ENCODE assay signal across 13 cellular contexts in genomic region chr6:122049341-122049740, GRCh38.
DNase-seq lines count a peak whose midpoint lies in the region; ATAC-seq, FAIRE-seq and TF ChIP-seq lines count a peak whose summit lies in the region.
"Had no signal": no experiment of that assay in that cellular context is flagged by ENCODE, and none has a peak within 500 bp of the region (broad histone marks: within the 10 kb centered on the region; RNA-seq: fewer than 3 reads in every experiment).

No MANE protein-coding gene starts in this region.

- no peak overlapping the region for H3K56ac ChIP-seq in H1 (replicated peaks; ENCODE audit: insufficient read length, low read depth, low read length)

- POLR2A ChIA-PET in A673 (lab: Charles Lee; ENCODE audit: low non-redundant PET) (no interaction called here), H1 (lab: Charles Lee; ENCODE audit: partially characterized antibody) (no interaction called here)

- peaks cover 8% of the 10 kb centered on the region for H3K4me1 ChIP-seq in A673 (ENCODE audit: insufficient read depth, low read length, poor library complexity, severe bottlenecking)
- no peaks in the 10 kb centered on the region for H3K4me1 ChIP-seq in H1 (replicated peaks in 1 of 4; ENCODE audit: control insufficient read depth in 3 of 4, insufficient read depth in 4 of 4, low read length in 3 of 4)
- H3K4me1 ChIP-seq: A549 had no signal

- 59% methylated on average over 6 of the region's 6 CpGs; no CpG with 5 or more reads in 1 of the 2 experiments for whole genome bisulfite sequencing in H1 (ENCODE audit: extremely low coverage in 1 of 2, insufficient coverage in 1 of 2, insufficient read length in 1 of 2, insufficient replicate concordance in 2 of 2, low coverage in 1 of 2, low lambda C conversion rate in 2 of 2, missing lambda C conversion rate in 1 of 2), 2 experiments

- peak; percentile 64 for DNase-seq in A673 (ENCODE audit: low spot score)
- DNase-seq in MG63, result peak; percentile 50
- no peak for DNase-seq in H1 (ENCODE audit: low read depth in 1 of 2, low spot score in 2 of 2)
- DNase-seq in mesothelial cell of epicardium (ENCODE audit: low spot score in 2 of 2, unreplicated experiment in 2 of 2), result no peak
- DNase-seq in ACHN, result no peak
- DNase-seq: activated CD4-positive, alpha-beta T cell treated with anti-CD3 and anti-CD28 coated beads, Interleukin-2, amount 50 U/mL, for 48 hours; activated gamma-delta T cell; NCI-H1417 treated with DMSO at 0.1 percent for 48 hours had no signal

- no peaks in the 10 kb centered on the region for H3K36me3 Mint-ChIP-seq in mesothelial cell of epicardium

- no peak overlapping the region for H2AK5ac ChIP-seq in H1 (ENCODE audit: low read depth, low read length)

- H2BK15ac ChIP-seq in H1 (ENCODE audit: low read length), result no peak overlapping the region

- H4K20me1 ChIP-seq in H1 (replicated peaks in 1 of 2; ENCODE audit: control insufficient read depth in 1 of 2, insufficient read depth in 2 of 2, low read length in 2 of 2), result no peaks in the 10 kb centered on the region

- no peaks in the 10 kb centered on the region for H3K79me1 ChIP-seq in H1 (ENCODE audit: low read depth, low read length)

- H3K4me2 ChIP-seq in H1 (ENCODE audit: insufficient read depth in 1 of 2, low read depth in 2 of 2, low read length in 2 of 2), result no peak overlapping the region
- H3K4me2 ChIP-seq: A549 had no signal

- peak overlapping the region; percentile 70; the same call in 1 of the 2 replicates for H2AFZ ChIP-seq in H1 (ENCODE audit: low read length)

- H3K27me3 ChIP-seq in A673 (replicated peaks; ENCODE audit: insufficient read depth, low read depth, low read length, poor library complexity) (no peaks in the 10 kb centered on the region), MG63 (no peaks in the 10 kb centered on the region), H1 (replicated peaks in 1 of 4; ENCODE audit: control insufficient read depth in 3 of 4, extremely low read depth in 1 of 4, insufficient read depth in 3 of 4, low read length in 3 of 4) (no peaks in the 10 kb centered on the region)

- no peak; a peak in 1 of 4 replicates for TF ChIP-seq RAD21 in H1 (IDR thresholded peaks at IDR 0.05 in 1 of 2, conservative IDR thresholded peaks at IDR 0.05 in 1 of 2; ENCODE audit: low read depth in 2 of 2, low read length in 2 of 2)

- H3K79me2 ChIP-seq in H1 (ENCODE audit: control insufficient read depth in 1 of 2, insufficient read depth in 2 of 2, low read length in 2 of 2), result no peaks in the 10 kb centered on the region

- H3K36me3 ChIP-seq in A673 (ENCODE audit: insufficient read depth, low read length, poor library complexity, severe bottlenecking) (no peaks in the 10 kb centered on the region), MG63 (no peaks in the 10 kb centered on the region), H1 (ENCODE audit: control insufficient read depth in 2 of 4, insufficient read depth in 4 of 4, low read length in 3 of 4) (no peaks in the 10 kb centered on the region)

- no peak for TF ChIP-seq POLR2A in H1 (IDR thresholded peaks at IDR 0.05; ENCODE audit: control extremely low read depth in 1 of 2, low read depth in 2 of 2, low read length in 2 of 2)

- BruUV-seq in A673 (replicated peaks; lab: Mats Ljungman, UMichigan), result no TSS peak

- no peak overlapping the region for H3K9ac ChIP-seq in H1 (replicated peaks in 1 of 4; ENCODE audit: extremely low read depth in 1 of 4, low read depth in 3 of 4, low read length in 3 of 4)

- no peak overlapping the region for H3K4ac ChIP-seq in H1 (replicated peaks; ENCODE audit: insufficient read length, low read depth, low read length)

- no peaks in the 10 kb centered on the region for H3K27me3 Mint-ChIP-seq in mesothelial cell of epicardium (ENCODE audit: low read depth)

- H3K4me3 ChIP-seq in A673 (ENCODE audit: low read depth, low read length, poor library complexity, severe bottlenecking) (no peak overlapping the region), MG63 (peak overlapping the region; percentile 41), H1 (ENCODE audit: extremely low read depth in 1 of 4, insufficient read depth in 2 of 4, low read depth in 3 of 4, low read length in 4 of 4) (no peak overlapping the region)
- H3K4me3 ChIP-seq: A549 had no signal

- H2BK5ac ChIP-seq in H1 (ENCODE audit: low read depth, low read length), result no peak overlapping the region

- no peaks in the 10 kb centered on the region for H3K9me3 Mint-ChIP-seq in mesothelial cell of epicardium

- no peak overlapping the region for H2BK120ac ChIP-seq in H1 (replicated peaks; ENCODE audit: low read depth, low read length)

- CTCF ChIA-PET in A673 (lab: Charles Lee) (no interaction called here), H1 (lab: Charles Lee; ENCODE audit: partially characterized antibody) (no interaction called here)

- FAIRE-seq in H1 (lab: Jason Lieb, UNC), result no peak
- FAIRE-seq: A549, GM18507 had no signal

- no peak overlapping the region for H2BK20ac ChIP-seq in H1 (ENCODE audit: low read length)

- peak overlapping the region; percentile 33 for H3K4me3 Mint-ChIP-seq in mesothelial cell of epicardium

- ATAC-seq in GM18511 (IDR thresholded peaks at IDR 0.05; ENCODE audit: unreplicated experiment) (no peak), esophagus mucosa (no peak), GM21619 (IDR thresholded peaks at IDR 0.05; ENCODE audit: unreplicated experiment) (no peak)
- ATAC-seq: A549 had no signal

- no peak overlapping the region for H4K5ac ChIP-seq in H1 (ENCODE audit: insufficient read length, low read depth, low read length)

- no peak overlapping the region for H3K23ac ChIP-seq in H1 (ENCODE audit: insufficient read length)

- H2BK12ac ChIP-seq in H1 (ENCODE audit: low read depth, low read length), result no peak overlapping the region

- TF ChIP-seq CTCF in A673 (conservative IDR thresholded peaks at IDR 0.05; ENCODE audit: low read depth, low read length) (no peak), H1 (IDR thresholded peaks at IDR 0.05; ENCODE audit: control extremely low read depth in 1 of 3, insufficient read depth in 1 of 3, low read depth in 1 of 3, low read length in 3 of 3) (no peak), mesothelial cell of epicardium (IDR thresholded peaks at IDR 0.05; ENCODE audit: unreplicated experiment) (no peak)

- intact Hi-C loops in A673 (cut with micrococcal nuclease; ENCODE audit: unreplicated experiment), result loop anchor here (10.0 kb wide), 1 partner anchor 325 kb away; no protein-coding TSS in a partner anchor

- H3K27ac Mint-ChIP-seq in mesothelial cell of epicardium, result peak overlapping the region; percentile 69

- H3K27ac ChIP-seq in A673 (ENCODE audit: low read depth, low read length, poor library complexity, severe bottlenecking) (no peak overlapping the region), H1 (ENCODE audit: low read depth, low read length) (no peak overlapping the region)
- H3K27ac ChIP-seq: A549 had no signal

- no peak overlapping the region for H4K91ac ChIP-seq in H1 (replicated peaks; ENCODE audit: insufficient read length, low read length)

- no peak for TF ChIP-seq EP300 in H1 (IDR thresholded peaks at IDR 0.05; ENCODE audit: borderline replicate concordance in 1 of 2, low read depth in 2 of 2, low read length in 2 of 2)

- no peak overlapping the region for H3K14ac ChIP-seq in H1 (ENCODE audit: insufficient read length)

- H3K23me2 ChIP-seq in H1 (ENCODE audit: low read depth, low read length), result no peaks in the 10 kb centered on the region

- H3K4me1 Mint-ChIP-seq in mesothelial cell of epicardium, result peaks cover 39% of the 10 kb centered on the region

- H3K18ac ChIP-seq in H1 (ENCODE audit: extremely low read depth, low read length), result no peak overlapping the region

- H4K8ac ChIP-seq in H1 (ENCODE audit: extremely low read depth, insufficient read depth, low read length), result no peak overlapping the region

- no peaks in the 10 kb centered on the region for H3K9me3 ChIP-seq in A673 (ENCODE audit: low read depth, low read length, poor library complexity, severe bottlenecking)
- H3K9me3 ChIP-seq in MG63, result no peaks in the 10 kb centered on the region
- no peaks in the 10 kb centered on the region for H3K9me3 ChIP-seq in H1 (ENCODE audit: insufficient read depth in 2 of 2, low read depth in 1 of 2, low read length in 1 of 2)
- H3K9me3 ChIP-seq: A549 had no signal

- in situ Hi-C loops in ACHN (cut with HindIII; ENCODE audit: low pct_ligation_motif_present, low pct_unique_long_range_greater_than_20kb, low sequenced_read_pairs), result no loop called here

TF ChIP-seq in H1, 55 proteins besides CTCF, POLR2A, EP300 and RAD21:
- TF ChIP-seq GTF2F1 (IDR thresholded peaks at IDR 0.05; ENCODE audit: borderline replicate concordance, low read depth, low read length) (no peak), MAX (IDR thresholded peaks at IDR 0.05) (no peak), KDM5A (IDR thresholded peaks at IDR 0.05; ENCODE audit: low read length) (no peak), CBX8 (IDR thresholded peaks at IDR 0.05; ENCODE audit: borderline replicate concordance, low read depth, low read length) (no peak), EZH2 (IDR thresholded peaks at IDR 0.05; ENCODE audit: low read depth, low read length, severe bottlenecking) (no peak), HDAC2 (IDR thresholded peaks at IDR 0.05; ENCODE audit: borderline replicate concordance in 1 of 2, low read depth in 2 of 2, low read length in 2 of 2) (no peak), POLR2AphosphoS5 (IDR thresholded peaks at IDR 0.05; ENCODE audit: low read depth, low read length) (no peak), ZNF274 (IDR thresholded peaks at IDR 0.05; ENCODE audit: borderline replicate concordance, extremely low read depth, low read length) (no peak), CHD1 (IDR thresholded peaks at IDR 0.05; ENCODE audit: low read depth, low read length) (no peak), HDAC6 (IDR thresholded peaks at IDR 0.05; ENCODE audit: low read depth, low read length) (no peak), CBX5 (IDR thresholded peaks at IDR 0.05; ENCODE audit: low read depth, low read length) (no peak), TEAD4 (IDR thresholded peaks at IDR 0.05; ENCODE audit: low read depth, low read length) (no peak), PHF8 (conservative IDR thresholded peaks at IDR 0.05; ENCODE audit: low read depth, low read length) (no peak)

Comparison
In these comparisons a context has a peak if more than half of its experiments do, and no peak if none do; other contexts are left out.
1. DNase-seq: peak in A673 (single experiment) and MG63 (single experiment); none in H1 (0 of 2), mesothelial cell of epicardium (0 of 2) and ACHN (single experiment).